Comparison of ENCODE assay signal across 20 cellular contexts in genomic region chr5:139457241-139457640, GRCh38. TPM values are rescaled to one million over a fixed set of nuclear protein-coding genes. Genes with fewer than 3 reads are reported as not detected.
A peak's percentile ranks its signal among the peaks of the same experiment; 100 is the strongest.
DNase-seq lines count a peak whose midpoint lies in the region; TF ChIP-seq lines count a peak whose summit lies in the region.
"Had no signal": no experiment of that assay in that cellular context is flagged by ENCODE, and none has a peak within 500 bp of the region (broad histone marks: within the 10 kb centered on the region; RNA-seq: fewer than 3 reads in every experiment).

No MANE protein-coding gene starts in this region.

- H3K4me1 Mint-ChIP-seq in activated T-helper 2 cell treated with anti-CD3 and anti-CD28 coated beads, Interferon-gamma antibody, Interleukin-2, Interleukin-4, amounts not matched to agents 10 μg/mL and 5 μg/mL and 100 μg/mL, durations not matched to agents 14 hours and 24 hours and 36 hours (ENCODE audit: low read depth), result peaks cover 62% of the 10 kb centered on the region
- peaks cover 10% of the 10 kb centered on the region for H3K4me1 Mint-ChIP-seq in progenitor cell of endocrine pancreas (ENCODE audit: low read depth)
- peaks cover 25% of the 10 kb centered on the region for H3K4me1 Mint-ChIP-seq in nephron progenitor cell

- DNase-seq in activated effector memory CD4-positive, alpha-beta T cell treated with anti-CD3 and anti-CD28 coated beads, Interleukin-2, amount 50 U/mL, for 16 hours, result peak; percentile 61
- DNase-seq in activated effector memory CD4-positive, alpha-beta T cell treated with Interleukin-2 at 50 U/mL for 16 hours, result no peak
- no peak for DNase-seq in activated T-helper 2 cell treated with anti-CD3 and anti-CD28 coated beads, Interferon-gamma antibody, Interleukin-2, Interleukin-4, amounts not matched to agents 10 μg/mL and 5 μg/mL and 100 μg/mL, durations not matched to agents 14 hours and 24 hours and 36 hours (ENCODE audit: low spot score)
- no peak for DNase-seq in progenitor cell of endocrine pancreas (ENCODE audit: low spot score, unreplicated experiment)
- no peak for DNase-seq in vagina (ENCODE audit: extremely low spot score in 2 of 2)
- no peak for DNase-seq in nephron progenitor cell
- DNase-seq: activated CD8-positive, alpha-beta memory T cell treated with anti-CD3 and anti-CD28 coated beads, Interleukin-2, amount 50 U/mL, for 4 hours; COR-L47; Karpas-422; left ventricle myocardium superior; NCI-H1105; NCI-H2171; NCI-H82; Peyer's patch; posterior cingulate gyrus; small intestine; stimulated activated naive CD4-positive, alpha-beta T cell had no signal

- intact Hi-C loops in activated T-helper 2 cell treated with anti-CD3 and anti-CD28 coated beads, Interferon-gamma antibody, Interleukin-2, Interleukin-4, amounts not matched to agents 10 μg/mL and 5 μg/mL and 100 μg/mL, durations not matched to agents 14 hours and 24 hours and 36 hours (cut with micrococcal nuclease), result no loop called here
- intact Hi-C loops in vagina (cut with DNase I), result no loop called here

- no peaks in the 10 kb centered on the region for H3K27me3 Mint-ChIP-seq in activated T-helper 2 cell treated with anti-CD3 and anti-CD28 coated beads, Interferon-gamma antibody, Interleukin-2, Interleukin-4, amounts not matched to agents 10 μg/mL and 5 μg/mL and 100 μg/mL, durations not matched to agents 14 hours and 24 hours and 36 hours (ENCODE audit: low read depth)
- H3K27me3 Mint-ChIP-seq in progenitor cell of endocrine pancreas, result peaks cover 14% of the 10 kb centered on the region
- peaks cover 10% of the 10 kb centered on the region for H3K27me3 Mint-ChIP-seq in nephron progenitor cell (ENCODE audit: low read depth, poor library complexity)

- peak overlapping the region; percentile 99 for H3K27ac Mint-ChIP-seq in activated T-helper 2 cell treated with anti-CD3 and anti-CD28 coated beads, Interferon-gamma antibody, Interleukin-2, Interleukin-4, amounts not matched to agents 10 μg/mL and 5 μg/mL and 100 μg/mL, durations not matched to agents 14 hours and 24 hours and 36 hours
- H3K27ac Mint-ChIP-seq in progenitor cell of endocrine pancreas, result peak overlapping the region; percentile 23
- H3K27ac Mint-ChIP-seq in nephron progenitor cell, result no peak overlapping the region

- H3K4me3 ChIP-seq in vagina, result no peak overlapping the region
- H3K4me3 ChIP-seq: gastroesophageal sphincter, Peyer's patch had no signal

- no peaks in the 10 kb centered on the region for H3K9me3 ChIP-seq in vagina
- H3K9me3 ChIP-seq: gastroesophageal sphincter, Peyer's patch had no signal

- no peak for TF ChIP-seq POLR2A in vagina (IDR thresholded peaks at IDR 0.05)

- peaks cover 5% of the 10 kb centered on the region for H3K36me3 Mint-ChIP-seq in activated T-helper 2 cell treated with anti-CD3 and anti-CD28 coated beads, Interferon-gamma antibody, Interleukin-2, Interleukin-4, amounts not matched to agents 10 μg/mL and 5 μg/mL and 100 μg/mL, durations not matched to agents 14 hours and 24 hours and 36 hours (ENCODE audit: low read depth)
- H3K36me3 Mint-ChIP-seq in progenitor cell of endocrine pancreas (ENCODE audit: insufficient read depth) (no peaks in the 10 kb centered on the region), nephron progenitor cell (ENCODE audit: low read depth) (no peaks in the 10 kb centered on the region)

- H3K4me1 ChIP-seq in vagina, result peaks cover 10% of the 10 kb centered on the region
- H3K4me1 ChIP-seq: gastroesophageal sphincter had no signal

- no peaks in the 10 kb centered on the region for H3K27me3 ChIP-seq in vagina
- H3K27me3 ChIP-seq: gastroesophageal sphincter, Peyer's patch had no signal

- no peaks in the 10 kb centered on the region for H3K36me3 ChIP-seq in vagina
- H3K36me3 ChIP-seq: gastroesophageal sphincter, Peyer's patch had no signal

- no peak overlapping the region for H3K4me3 Mint-ChIP-seq in activated T-helper 2 cell treated with anti-CD3 and anti-CD28 coated beads, Interferon-gamma antibody, Interleukin-2, Interleukin-4, amounts not matched to agents 10 μg/mL and 5 μg/mL and 100 μg/mL, durations not matched to agents 14 hours and 24 hours and 36 hours (ENCODE audit: low read depth)
- no peak overlapping the region for H3K4me3 Mint-ChIP-seq in progenitor cell of endocrine pancreas (ENCODE audit: low read depth)
- no peak overlapping the region for H3K4me3 Mint-ChIP-seq in nephron progenitor cell

- no peak for TF ChIP-seq CTCF in progenitor cell of endocrine pancreas (IDR thresholded peaks at IDR 0.05; ENCODE audit: unreplicated experiment)
- no peak for TF ChIP-seq CTCF in vagina (IDR thresholded peaks at IDR 0.05)
- no peak for TF ChIP-seq CTCF in nephron progenitor cell (IDR thresholded peaks at IDR 0.05)

- H3K9me3 Mint-ChIP-seq in activated T-helper 2 cell treated with anti-CD3 and anti-CD28 coated beads, Interferon-gamma antibody, Interleukin-2, Interleukin-4, amounts not matched to agents 10 μg/mL and 5 μg/mL and 100 μg/mL, durations not matched to agents 14 hours and 24 hours and 36 hours, result no peaks in the 10 kb centered on the region
- H3K9me3 Mint-ChIP-seq in progenitor cell of endocrine pancreas (ENCODE audit: low read depth), result no peaks in the 10 kb centered on the region
- H3K9me3 Mint-ChIP-seq in nephron progenitor cell, result no peaks in the 10 kb centered on the region

- H3K27ac ChIP-seq in vagina, result no peak overlapping the region
- H3K27ac ChIP-seq: gastroesophageal sphincter, Peyer's patch, VCaP had no signal

RNA-seq across cellular contexts. Expression of gene ECSCR, which starts 5.3 kb away (rescaled TPM):
- 1.0 and 1.7 TPM in 2 replicates for total RNA-seq in activated T-helper 2 cell treated with anti-CD3 and anti-CD28 coated beads, Interferon-gamma antibody, Interleukin-2, Interleukin-4, amounts not matched to agents 10 μg/mL and 5 μg/mL and 100 μg/mL, durations not matched to agents 14 hours and 24 hours and 36 hours
- not detected in 2 replicates for total RNA-seq in progenitor cell of endocrine pancreas
- 37.1 TPM for total RNA-seq in vagina

RNA-seq across cellular contexts. Expression of gene SMIM33, which starts 13.6 kb away (rescaled TPM):
- total RNA-seq in activated T-helper 2 cell treated with anti-CD3 and anti-CD28 coated beads, Interferon-gamma antibody, Interleukin-2, Interleukin-4, amounts not matched to agents 10 μg/mL and 5 μg/mL and 100 μg/mL, durations not matched to agents 14 hours and 24 hours and 36 hours, result 0.23 and 0.25 TPM in 2 replicates
- total RNA-seq in progenitor cell of endocrine pancreas, result not detected in 2 replicates
- total RNA-seq in vagina, result not detected
- total RNA-seq: gastroesophageal sphincter, left ventricle myocardium superior, urinary bladder had no signal

RNA-seq across cellular contexts. Expression of gene DNAJC18, which starts 17.9 kb away (rescaled TPM):
- total RNA-seq in activated T-helper 2 cell treated with anti-CD3 and anti-CD28 coated beads, Interferon-gamma antibody, Interleukin-2, Interleukin-4, amounts not matched to agents 10 μg/mL and 5 μg/mL and 100 μg/mL, durations not matched to agents 14 hours and 24 hours and 36 hours, result 29.8 and 35.8 TPM in 2 replicates
- total RNA-seq in progenitor cell of endocrine pancreas (23.1 and 23.3 TPM in 2 replicates), vagina (7.6 TPM)

RNA-seq across cellular contexts. Expression of gene STING1, which starts 25.3 kb away (rescaled TPM):
- total RNA-seq in activated T-helper 2 cell treated with anti-CD3 and anti-CD28 coated beads, Interferon-gamma antibody, Interleukin-2, Interleukin-4, amounts not matched to agents 10 μg/mL and 5 μg/mL and 100 μg/mL, durations not matched to agents 14 hours and 24 hours and 36 hours, result 167 and 169 TPM in 2 replicates
- total RNA-seq in progenitor cell of endocrine pancreas (0.53 TPM in 1 of 2 replicates, not detected in the other), vagina (103 TPM)

RNA-seq across cellular contexts. Expression of gene SPATA24, which starts 53.4 kb away (rescaled TPM):
- total RNA-seq in activated T-helper 2 cell treated with anti-CD3 and anti-CD28 coated beads, Interferon-gamma antibody, Interleukin-2, Interleukin-4, amounts not matched to agents 10 μg/mL and 5 μg/mL and 100 μg/mL, durations not matched to agents 14 hours and 24 hours and 36 hours, result 4.7 and 4.8 TPM in 2 replicates
- total RNA-seq in progenitor cell of endocrine pancreas (13.9 and 14.0 TPM in 2 replicates), vagina (12.3 TPM)

Comparison
In these comparisons a context has a peak if more than half of its experiments do, and no peak if none do; other contexts are left out.
1. RNA of gene ECSCR, which starts 5.3 kb away (total RNA-seq): 37.1 TPM in vagina (single experiment); 1.0 to 1.7 TPM in activated T-helper 2 cell treated with anti-CD3 and anti-CD28 coated beads, Interferon-gamma antibody, Interleukin-2, Interleukin-4, amounts not matched to agents 10 μg/mL and 5 μg/mL and 100 μg/mL, durations not matched to agents 14 hours and 24 hours and 36 hours and not detected in progenitor cell of endocrine pancreas; every median in the first group is over 10 times any median in the second.